In genomic region chr3:158727499-158728377, GRCh38 we compare ENCODE assay signal across 1 cellular context.
TF ChIP-seq lines count a peak whose summit lies in the region.

No MANE protein-coding gene starts in this region.

TF ChIP-seq in K562, 482 proteins besides CTCF, POLR2A, EP300 and RAD21:
- TF ChIP-seq TEAD4 (IDR thresholded peaks at IDR 0.05; ENCODE audit: low read length), result 0 out of 2 replicates have a peak, but pooled peaks have one; percentile 11
- TF ChIP-seq TEAD4 (CRISPR knock-in tag; IDR thresholded peaks at IDR 0.05; ENCODE audit: borderline replicate concordance), result no peak
- TF ChIP-seq CEBPB (tag; IDR thresholded peaks at IDR 0.05), result peak; percentile 95
- TF ChIP-seq PML (IDR thresholded peaks at IDR 0.05; ENCODE audit: low read length), result no peak
- no peak for TF ChIP-seq ZFP36 (IDR thresholded peaks at IDR 0.05; ENCODE audit: low read depth, low read length, partially characterized antibody)
- no peak for TF ChIP-seq DDX20 (tag; IDR thresholded peaks at IDR 0.05; ENCODE audit: low read depth)
- peak; percentile 52 for TF ChIP-seq PRDM10 (IDR thresholded peaks at IDR 0.05; ENCODE audit: partially characterized antibody)
- TF ChIP-seq CC2D1A (IDR thresholded peaks at IDR 0.05), result peak; percentile 58; the same call in 1 of the 2 replicates
- TF ChIP-seq, protein P1, sequence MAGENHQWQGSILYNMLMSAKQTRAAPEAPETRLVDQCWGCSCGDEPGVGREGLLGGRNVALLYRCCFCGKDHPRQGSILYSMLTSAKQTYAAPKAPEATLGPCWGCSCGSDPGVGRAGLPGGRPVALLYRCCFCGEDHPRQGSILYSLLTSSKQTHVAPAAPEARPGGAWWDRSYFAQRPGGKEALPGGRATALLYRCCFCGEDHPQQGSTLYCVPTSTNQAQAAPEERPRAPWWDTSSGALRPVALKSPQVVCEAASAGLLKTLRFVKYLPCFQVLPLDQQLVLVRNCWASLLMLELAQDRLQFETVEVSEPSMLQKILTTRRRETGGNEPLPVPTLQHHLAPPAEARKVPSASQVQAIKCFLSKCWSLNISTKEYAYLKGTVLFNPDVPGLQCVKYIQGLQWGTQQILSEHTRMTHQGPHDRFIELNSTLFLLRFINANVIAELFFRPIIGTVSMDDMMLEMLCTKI (IDR thresholded peaks at IDR 0.05; ENCODE audit: partially characterized antibody), result no peak
- TF ChIP-seq ZNF24 (IDR thresholded peaks at IDR 0.05), result no peak
- TF ChIP-seq ARID2 (IDR thresholded peaks at IDR 0.05), result peak; percentile 88
- TF ChIP-seq TAF7 (tag; IDR thresholded peaks at IDR 0.05), result no peak
- TF ChIP-seq BCLAF1 (IDR thresholded peaks at IDR 0.05; ENCODE audit: borderline replicate concordance in 1 of 2, control insufficient read depth in 1 of 2, low read depth in 2 of 2, low read length in 1 of 2), result no peak
- no peak for TF ChIP-seq OTX1 (CRISPR knock-in tag; IDR thresholded peaks at IDR 0.05)
- TF ChIP-seq MAZ (CRISPR knock-in tag; conservative IDR thresholded peaks at IDR 0.05 in 1 of 2, IDR thresholded peaks at IDR 0.05 in 1 of 2), result 0 out of 4 replicates have a peak, but pooled peaks of 1 of the 2 experiments have one; percentile 29
- TF ChIP-seq RB1 (IDR thresholded peaks at IDR 0.05; ENCODE audit: low read depth), result peak; percentile 74; the same call in 1 of the 2 replicates
- no peak for TF ChIP-seq E2F3 (CRISPR knock-in tag; IDR thresholded peaks at IDR 0.05)
- TF ChIP-seq FOXK2 (conservative IDR thresholded peaks at IDR 0.05 in 1 of 2, IDR thresholded peaks at IDR 0.05 in 1 of 2; ENCODE audit: low read depth in 2 of 2), result 0 out of 4 replicates have a peak, but pooled peaks of 1 of the 2 experiments have one; percentile 33
- TF ChIP-seq SMC3 (conservative IDR thresholded peaks at IDR 0.05; ENCODE audit: insufficient read depth, low read depth, low read length), result peak; percentile 85
- TF ChIP-seq ATF2 (CRISPR knock-in tag; IDR thresholded peaks at IDR 0.05), result no peak
- TF ChIP-seq GATA2 (CRISPR knock-in tag; IDR thresholded peaks at IDR 0.05), result peak; percentile 28; the same call in 1 of the 2 replicates
- TF ChIP-seq CEBPG (CRISPR knock-in tag; IDR thresholded peaks at IDR 0.05), result no peak
- peak; percentile 59 to 85 for TF ChIP-seq CEBPG (tag; conservative IDR thresholded peaks at IDR 0.05 in 1 of 2, IDR thresholded peaks at IDR 0.05 in 1 of 2)
- TF ChIP-seq DACH1 (IDR thresholded peaks at IDR 0.05; ENCODE audit: partially characterized antibody), result peak; percentile 8
- TF ChIP-seq, protein P2, sequence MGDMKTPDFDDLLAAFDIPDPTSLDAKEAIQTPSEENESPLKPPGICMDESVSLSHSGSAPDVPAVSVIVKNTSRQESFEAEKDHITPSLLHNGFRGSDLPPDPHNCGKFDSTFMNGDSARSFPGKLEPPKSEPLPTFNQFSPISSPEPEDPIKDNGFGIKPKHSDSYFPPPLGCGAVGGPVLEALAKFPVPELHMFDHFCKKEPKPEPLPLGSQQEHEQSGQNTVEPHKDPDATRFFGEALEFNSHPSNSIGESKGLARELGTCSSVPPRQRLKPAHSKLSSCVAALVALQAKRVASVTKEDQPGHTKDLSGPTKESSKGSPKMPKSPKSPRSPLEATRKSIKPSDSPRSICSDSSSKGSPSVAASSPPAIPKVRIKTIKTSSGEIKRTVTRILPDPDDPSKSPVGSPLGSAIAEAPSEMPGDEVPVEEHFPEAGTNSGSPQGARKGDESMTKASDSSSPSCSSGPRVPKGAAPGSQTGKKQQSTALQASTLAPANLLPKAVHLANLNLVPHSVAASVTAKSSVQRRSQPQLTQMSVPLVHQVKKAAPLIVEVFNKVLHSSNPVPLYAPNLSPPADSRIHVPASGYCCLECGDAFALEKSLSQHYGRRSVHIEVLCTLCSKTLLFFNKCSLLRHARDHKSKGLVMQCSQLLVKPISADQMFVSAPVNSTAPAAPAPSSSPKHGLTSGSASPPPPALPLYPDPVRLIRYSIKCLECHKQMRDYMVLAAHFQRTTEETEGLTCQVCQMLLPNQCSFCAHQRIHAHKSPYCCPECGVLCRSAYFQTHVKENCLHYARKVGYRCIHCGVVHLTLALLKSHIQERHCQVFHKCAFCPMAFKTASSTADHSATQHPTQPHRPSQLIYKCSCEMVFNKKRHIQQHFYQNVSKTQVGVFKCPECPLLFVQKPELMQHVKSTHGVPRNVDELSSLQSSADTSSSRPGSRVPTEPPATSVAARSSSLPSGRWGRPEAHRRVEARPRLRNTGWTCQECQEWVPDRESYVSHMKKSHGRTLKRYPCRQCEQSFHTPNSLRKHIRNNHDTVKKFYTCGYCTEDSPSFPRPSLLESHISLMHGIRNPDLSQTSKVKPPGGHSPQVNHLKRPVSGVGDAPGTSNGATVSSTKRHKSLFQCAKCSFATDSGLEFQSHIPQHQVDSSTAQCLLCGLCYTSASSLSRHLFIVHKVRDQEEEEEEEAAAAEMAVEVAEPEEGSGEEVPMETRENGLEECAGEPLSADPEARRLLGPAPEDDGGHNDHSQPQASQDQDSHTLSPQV (IDR thresholded peaks at IDR 0.05), result peak; percentile 61; the same call in 1 of the 2 replicates
- no peak for TF ChIP-seq CBFA2T3 (IDR thresholded peaks at IDR 0.05)
- no peak for TF ChIP-seq CREB3 (tag; conservative IDR thresholded peaks at IDR 0.05; ENCODE audit: low read depth)
- TF ChIP-seq, protein P3, sequence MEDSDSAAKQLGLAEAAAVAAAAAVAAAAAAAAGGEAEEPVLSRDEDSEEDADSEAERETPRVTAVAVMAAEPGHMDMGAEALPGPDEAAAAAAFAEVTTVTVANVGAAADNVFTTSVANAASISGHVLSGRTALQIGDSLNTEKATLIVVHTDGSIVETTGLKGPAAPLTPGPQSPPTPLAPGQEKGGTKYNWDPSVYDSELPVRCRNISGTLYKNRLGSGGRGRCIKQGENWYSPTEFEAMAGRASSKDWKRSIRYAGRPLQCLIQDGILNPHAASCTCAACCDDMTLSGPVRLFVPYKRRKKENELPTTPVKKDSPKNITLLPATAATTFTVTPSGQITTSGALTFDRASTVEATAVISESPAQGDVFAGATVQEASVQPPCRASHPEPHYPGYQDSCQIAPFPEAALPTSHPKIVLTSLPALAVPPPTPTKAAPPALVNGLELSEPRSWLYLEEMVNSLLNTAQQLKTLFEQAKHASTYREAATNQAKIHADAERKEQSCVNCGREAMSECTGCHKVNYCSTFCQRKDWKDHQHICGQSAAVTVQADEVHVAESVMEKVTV (CRISPR knock-in tag; IDR thresholded peaks at IDR 0.05), result peak; percentile 75
- TF ChIP-seq CCNT2 (IDR thresholded peaks at IDR 0.05; ENCODE audit: borderline replicate concordance, extremely low read depth, insufficient read length, low read depth, low read length), result no peak
- no peak for TF ChIP-seq SMAD4 (CRISPR knock-in tag; conservative IDR thresholded peaks at IDR 0.05)
- TF ChIP-seq GABPB1 (CRISPR knock-in tag; IDR thresholded peaks at IDR 0.05), result no peak
- TF ChIP-seq HLTF (IDR thresholded peaks at IDR 0.05), result no peak
- TF ChIP-seq TRIM24 (IDR thresholded peaks at IDR 0.05), result 0 out of 4 replicates have a peak, but pooled peaks of 1 of the 2 experiments have one; percentile 8
- TF ChIP-seq ETV1 (tag; conservative IDR thresholded peaks at IDR 0.05; ENCODE audit: low read depth), result no peak
- TF ChIP-seq ZNF165 (CRISPR knock-in tag; IDR thresholded peaks at IDR 0.05; ENCODE audit: borderline replicate concordance), result no peak
- TF ChIP-seq E2F8 (IDR thresholded peaks at IDR 0.05; ENCODE audit: low read depth, partially characterized antibody), result peak; percentile 31
- no peak; the same call in 1 of the 2 replicates for TF ChIP-seq JUND (IDR thresholded peaks at IDR 0.05; ENCODE audit: borderline replicate concordance, low read depth, low read length)
- 0 out of 3 replicates have a peak, but pooled peaks have one; percentile 20 for TF ChIP-seq JUND (tag; IDR thresholded peaks at IDR 0.05; ENCODE audit: borderline replicate concordance, low read depth, low read length)
- TF ChIP-seq IRF9 (tag; IDR thresholded peaks at IDR 0.05), result peak; percentile 9; the same call in 1 of the 2 replicates
